In genomic region chr3:127444761-127445160, GRCh38 we compare ENCODE assay signal across 14 cellular contexts.
"Had no signal": no experiment of that assay in that cellular context is flagged by ENCODE, and none has a peak within 500 bp of the region (broad histone marks: within the 10 kb centered on the region; RNA-seq: fewer than 3 reads in every experiment).

No MANE protein-coding gene starts in this region.

- H3K4me1 Mint-ChIP-seq: central memory CD8-positive, alpha-beta T cell; memory B cell; naive B cell; stimulated activated naive CD8-positive, alpha-beta T cell treated with anti-CD3 and anti-CD28 coated beads, Interleukin-15, amount 100 ng/mL, for 72 hours had no signal

- H3K36me3 ChIP-seq: brain microvascular endothelial cell, neutrophil, upper lobe of left lung had no signal

- H3K36me3 Mint-ChIP-seq: memory B cell had no signal

- H3K4me1 ChIP-seq: upper lobe of left lung had no signal

- H3K4me3 ChIP-seq: coronary artery, mucosa of descending colon, upper lobe of left lung had no signal

- H3K27ac ChIP-seq: brain microvascular endothelial cell, coronary artery, neutrophil, upper lobe of left lung, VCaP had no signal

- DNase-seq: activated CD4-positive, alpha-beta T cell treated with anti-CD3 and anti-CD28 coated beads, Interleukin-2, amount 50 U/mL, for 1 hour; brain microvascular endothelial cell; kidney glomerular epithelial cell; mucosa of descending colon; naive B cell; retina; stimulated activated naive CD8-positive, alpha-beta T cell treated with anti-CD3 and anti-CD28 coated beads, Interleukin-15, amount 100 ng/mL, for 72 hours had no signal

- H3K27ac Mint-ChIP-seq: memory B cell, T-helper 17 cell had no signal

- H3K4me3 Mint-ChIP-seq: central memory CD8-positive, alpha-beta T cell; memory B cell; naive B cell; stimulated activated naive CD8-positive, alpha-beta T cell treated with anti-CD3 and anti-CD28 coated beads, Interleukin-15, amount 100 ng/mL, for 72 hours; T-helper 17 cell had no signal

- H3K9me3 ChIP-seq: mucosa of descending colon, neutrophil, upper lobe of left lung had no signal

- H3K9me3 Mint-ChIP-seq: central memory CD8-positive, alpha-beta T cell; memory B cell; stimulated activated naive CD8-positive, alpha-beta T cell treated with anti-CD3 and anti-CD28 coated beads, Interleukin-15, amount 100 ng/mL, for 72 hours had no signal

- ATAC-seq: mucosa of descending colon; stimulated activated naive CD8-positive, alpha-beta T cell treated with anti-CD3 and anti-CD28 coated beads, Interleukin-15, amount 100 ng/mL, for 72 hours; T-helper 17 cell had no signal

- H3K27me3 ChIP-seq: brain microvascular endothelial cell, neutrophil, upper lobe of left lung had no signal
